Comparison of ENCODE assay signal across 8 cellular contexts in genomic region chr13:113489171-113489548, GRCh38. TPM values are rescaled to one million over a fixed set of nuclear protein-coding genes. Genes with fewer than 3 reads are reported as not detected.
A peak's percentile ranks its signal among the peaks of the same experiment; 100 is the strongest.
DNase-seq lines count a peak whose midpoint lies in the region; ATAC-seq, FAIRE-seq and TF ChIP-seq lines count a peak whose summit lies in the region.

No MANE protein-coding gene starts in this region.

- no peaks in the 10 kb centered on the region for H3K9me3 Mint-ChIP-seq in astrocyte (ENCODE audit: unreplicated experiment)

- ATAC-seq in A549: no peak
- no peak for ATAC-seq in lower lobe of right lung
- no peak for ATAC-seq in HG03521 (IDR thresholded peaks at IDR 0.05; ENCODE audit: unreplicated experiment)

- H3K9me3 ChIP-seq in A549 (no peaks in the 10 kb centered on the region), HEK293 (ENCODE audit: control insufficient read depth, insufficient read depth, low read depth, low read length) (no peaks in the 10 kb centered on the region), astrocyte (ENCODE audit: insufficient read depth, low read depth, low read length) (no peaks in the 10 kb centered on the region), lower lobe of right lung (no peaks in the 10 kb centered on the region)

- TF ChIP-seq CTCF in A549 (IDR thresholded peaks at IDR 0.05): no peak
- TF ChIP-seq CTCF in HEK293 (tag by site-specific recombination; IDR thresholded peaks at IDR 0.05): no peak
- no peak for TF ChIP-seq CTCF in astrocyte (IDR thresholded peaks at IDR 0.05; ENCODE audit: insufficient read depth, low read depth, low read length)
- TF ChIP-seq CTCF in lower lobe of right lung (IDR thresholded peaks at IDR 0.05): no peak

- no peak for TF ChIP-seq EP300 in A549 (IDR thresholded peaks at IDR 0.05)

- H3K36me3 ChIP-seq in HEK293 (ENCODE audit: control insufficient read depth in 2 of 2, insufficient read depth in 1 of 2, low read length in 2 of 2): peaks cover 0 to 4% of the 10 kb centered on the region in 2 experiments; a peak in 1 of 3 replicates
- peaks cover under 1% of the 10 kb centered on the region for H3K36me3 ChIP-seq in astrocyte (ENCODE audit: insufficient read depth, low read length)
- H3K36me3 ChIP-seq in lower lobe of right lung: no peaks in the 10 kb centered on the region

- H3K79me2 ChIP-seq in astrocyte (ENCODE audit: insufficient read depth, low read length): peaks cover 83% of the 10 kb centered on the region

- peak overlapping the region; percentile 90 for H3K4me3 Mint-ChIP-seq in astrocyte (ENCODE audit: unreplicated experiment)

- H3K27me3 ChIP-seq in astrocyte (ENCODE audit: insufficient read depth, low read length) (no peaks in the 10 kb centered on the region), lower lobe of right lung (ENCODE audit: low read depth) (no peaks in the 10 kb centered on the region)

- DNase-seq in A549 (ENCODE audit: low read depth in 1 of 2, low spot score in 1 of 2) (no peak), astrocyte (ENCODE audit: low read depth) (no peak), lower lobe of right lung (no peak), OCI-M2 (lab: John Stamatoyannopoulos, UW; ENCODE audit: unreplicated experiment) (no peak), cerebellar cortex (ENCODE audit: low spot score) (no peak), NAMALWA (ENCODE audit: low spot score) (no peak)

- H3K4me1 Mint-ChIP-seq in astrocyte (ENCODE audit: low read depth, unreplicated experiment): peaks cover 24% of the 10 kb centered on the region

- peak overlapping the region; percentile 70 for H3K27ac Mint-ChIP-seq in astrocyte (ENCODE audit: unreplicated experiment)

- POLR2A ChIA-PET in A549 (lab: Yijun Ruan, JAX): no interaction called here
- POLR2A ChIA-PET in HEK293 (lab: Yijun Ruan, JAX): interaction anchor here (0.7 to 1.1 kb wide), 3 partner anchors 9 to 16 kb away, joined by 3 to 4 read pairs (median 3); no protein-coding TSS in a partner anchor

- FAIRE-seq in A549 (lab: Jason Lieb, UNC) (no peak), astrocyte (lab: Jason Lieb, UNC) (no peak)

- H3K36me3 Mint-ChIP-seq in astrocyte (ENCODE audit: low read depth, unreplicated experiment): peaks cover 2% of the 10 kb centered on the region

- H3K4me3 ChIP-seq in A549 (peak overlapping the region; percentile 89; the same call in 1 of the 3 replicates), HEK293 (ENCODE audit: low read depth, low read length) (peak overlapping the region; percentile 80), astrocyte (ENCODE audit: insufficient read depth, low read depth, low read length) (peak overlapping the region; percentile 69), lower lobe of right lung (peak overlapping the region; percentile 91)

- peak overlapping the region; percentile 23 for H2AFZ ChIP-seq in astrocyte (ENCODE audit: low read depth, low read length)

- CTCF ChIA-PET in A549 (lab: Yijun Ruan, JAX) (no interaction called here), HEK293 (lab: Yijun Ruan, JAX) (interaction anchor here (1.2 to 1.7 kb wide), 3 partner anchors 11 to 34 kb away, joined by 3 to 4 read pairs (median 3); no protein-coding TSS in a partner anchor)

- TF ChIP-seq RAD21 in A549 (conservative IDR thresholded peaks at IDR 0.05 in 1 of 2, IDR thresholded peaks at IDR 0.05 in 1 of 2): no peak

- H3K27ac ChIP-seq in A549 (peak overlapping the region in 1 of 2 experiments; percentile 98; a peak in 1 of 6 replicates), HEK293 (ENCODE audit: extremely low read depth, low read depth, low read length) (0 out of 2 replicates have a peak overlapping the region, but pooled peaks have one; percentile 74), astrocyte (ENCODE audit: low read depth, low read length) (no peak overlapping the region), lower lobe of right lung (no peak overlapping the region)

- H3K9ac ChIP-seq in astrocyte (ENCODE audit: low read length): peak overlapping the region; percentile 98

- H3K4me1 ChIP-seq in A549: peaks cover 30% of the 10 kb centered on the region
- peaks cover 19% of the 10 kb centered on the region for H3K4me1 ChIP-seq in HEK293 (ENCODE audit: control insufficient read depth, insufficient read depth, low read length)
- peaks cover 36% of the 10 kb centered on the region for H3K4me1 ChIP-seq in astrocyte (ENCODE audit: insufficient read depth, low read length)
- H3K4me1 ChIP-seq in lower lobe of right lung: peaks cover 39% of the 10 kb centered on the region

- 72% methylated on average over 8 of the region's 8 CpGs for WGBS in A549 (ENCODE audit: missing lambda C conversion rate)

- H3K4me2 ChIP-seq in A549 (peak overlapping the region; percentile 95), astrocyte (ENCODE audit: low read length) (peak overlapping the region; percentile 94)

- TF ChIP-seq POLR2A in A549 (IDR thresholded peaks at IDR 0.05; ENCODE audit: low read length): no peak

- H3K27me3 Mint-ChIP-seq in astrocyte (ENCODE audit: low read depth, unreplicated experiment): no peaks in the 10 kb centered on the region

- H4K20me1 ChIP-seq in astrocyte (ENCODE audit: insufficient read depth, low read length): peaks cover 66% of the 10 kb centered on the region

- intact Hi-C loops in lower lobe of right lung (cut with DNase I): no loop called here

TF ChIP-seq in A549, 52 proteins besides CTCF, POLR2A, EP300 and RAD21:
- TF ChIP-seq NR3C1 (IDR thresholded peaks at IDR 0.05) (no peak), EHMT2 (IDR thresholded peaks at IDR 0.05; ENCODE audit: low read depth) (no peak), RCOR1 (IDR thresholded peaks at IDR 0.05; ENCODE audit: low read depth, low read length) (no peak), HOXB13 (CRISPR knock-in tag; IDR thresholded peaks at IDR 0.05; ENCODE audit: low read depth) (no peak), FOXS1 (CRISPR knock-in tag; IDR thresholded peaks at IDR 0.05) (no peak)
TF ChIP-seq in A549: peak in this region for 0.

TF ChIP-seq in HEK293, 187 proteins besides CTCF, POLR2A, EP300 and RAD21 (continues in another document):
- TF ChIP-seq KLF16 (tag by site-specific recombination; IDR thresholded peaks at IDR 0.05): no peak
- no peak for TF ChIP-seq ZNF701 (tag by site-specific recombination; IDR thresholded peaks at IDR 0.05)
- no peak for TF ChIP-seq INSM2 (tag by site-specific recombination; IDR thresholded peaks at IDR 0.05)
- TF ChIP-seq ZNF292 (tag by site-specific recombination; IDR thresholded peaks at IDR 0.05; ENCODE audit: borderline replicate concordance, low read depth): no peak
- no peak for TF ChIP-seq ZNF521 (tag by site-specific recombination; IDR thresholded peaks at IDR 0.05)
- no peak for TF ChIP-seq ELK4 (IDR thresholded peaks at IDR 0.05; ENCODE audit: borderline replicate concordance, low read depth, low read length)

RNA-seq across cellular contexts. Expression of gene DCUN1D2, which starts 1.4 kb away (rescaled TPM):
- polyA plus RNA-seq in A549 (2011; rRNA removed) (8.4 and 9.5 TPM in 2 replicates), A549 (2017; fragmentation: RNase III; extraction: RNeasy Plus Mini Kit Qiagen cat#74134 plus additional on column Dnase treatment) (7.8 to 8.6 TPM (median 8.3 TPM) in 3 replicates)
- 7.5 and 8.0 TPM in 2 replicates for polyA plus RNA-seq in A549 (2012; cell fraction: cytosol; rRNA removed)
- 23.5 and 28.6 TPM in 2 replicates for polyA plus RNA-seq in A549 (2012; cell fraction: nucleus; rRNA removed)
- 4.6 and 6.6 TPM in 2 replicates for polyA minus RNA-seq in A549 (2011; rRNA and poly(A)+ RNA removed)
- total RNA-seq in astrocyte (16.3 and 19.0 TPM in 2 replicates), lower lobe of right lung (16.8 TPM)

RNA-seq across cellular contexts. Expression of gene ADPRHL1, which starts 35.9 kb away (rescaled TPM):
- polyA plus RNA-seq in A549 (2011; rRNA removed) (11.0 and 11.4 TPM in 2 replicates), A549 (2017; fragmentation: RNase III; extraction: RNeasy Plus Mini Kit Qiagen cat#74134 plus additional on column Dnase treatment) (11.1 to 12.2 TPM (median 11.4 TPM) in 3 replicates)
- 10.6 and 12.6 TPM in 2 replicates for polyA plus RNA-seq in A549 (2012; cell fraction: cytosol; rRNA removed)
- polyA plus RNA-seq in A549 (2012; cell fraction: nucleus; rRNA removed): 7.4 and 7.8 TPM in 2 replicates
- 6.1 and 10.0 TPM in 2 replicates for polyA minus RNA-seq in A549 (2011; rRNA and poly(A)+ RNA removed)
- total RNA-seq in astrocyte (2.5 and 3.1 TPM in 2 replicates), lower lobe of right lung (2.7 TPM)
